Comparison of ENCODE assay signal across 8 cellular contexts in genomic region chr1:121008512-121009215, GRCh38.
DNase-seq lines count a peak whose midpoint lies in the region; ATAC-seq and TF ChIP-seq lines count a peak whose summit lies in the region.
"Not testable (repeated sequence)": the region's sequence is repeated elsewhere in the genome, so short reads cannot be mapped to it uniquely, and the experiment has no call there.

No MANE protein-coding gene starts in this region.

- H4K20me1 ChIP-seq in PC-9 (ENCODE audit: insufficient read depth); neural progenitor cell (ENCODE audit: low read depth): not testable (repeated sequence)

- H3K9me3 Mint-ChIP-seq in CD4-positive, alpha-beta memory T cell; activated CD8-positive, alpha-beta T cell treated with anti-CD3 and anti-CD28 coated beads, Interleukin-2, amount 10 ng/mL, durations not matched to agents 7 days and 5 days (ENCODE audit: insufficient read depth); activated naive CD4-positive, alpha-beta T cell treated with anti-CD3 and anti-CD28 coated beads, Interleukin-2, amount 50 U/mL, for 72 hours; dendritic cell treated with granulocyte-macrophage colony-stimulating factor and Interleukin-4, amounts not matched to agents 40 ng/mL and 50 ng/mL, for 4 days; neural progenitor cell; stimulated activated naive CD8-positive, alpha-beta T cell treated with anti-CD3 and anti-CD28 coated beads, Interleukin-15, amount 100 ng/mL, for 72 hours: not testable (repeated sequence)

- CTCF ChIA-PET in CD4-positive, alpha-beta memory T cell (lab: Charles Lee; ENCODE audit: partially characterized antibody); PC-9 (lab: Charles Lee); activated CD8-positive, alpha-beta T cell treated with anti-CD3 and anti-CD28 coated beads, Interleukin-2, amount 10 ng/mL, durations not matched to agents 7 days and 5 days (lab: Charles Lee): not testable (repeated sequence)

- not testable (repeated sequence) for H3K9me2 ChIP-seq in PC-9 (ENCODE audit: insufficient read depth)

- H3K27me3 Mint-ChIP-seq in CD4-positive, alpha-beta memory T cell, result not testable (repeated sequence)
- H3K27me3 Mint-ChIP-seq in activated CD8-positive, alpha-beta T cell treated with anti-CD3 and anti-CD28 coated beads, Interleukin-2, amount 10 ng/mL, durations not matched to agents 7 days and 5 days (ENCODE audit: low read depth), result peaks cover 12% of the 10 kb centered on the region
- peaks cover 30% of the 10 kb centered on the region for H3K27me3 Mint-ChIP-seq in dendritic cell treated with granulocyte-macrophage colony-stimulating factor and Interleukin-4, amounts not matched to agents 40 ng/mL and 50 ng/mL, for 4 days
- peaks cover 14% of the 10 kb centered on the region for H3K27me3 Mint-ChIP-seq in neural progenitor cell (ENCODE audit: insufficient read depth, low read depth)
- H3K27me3 Mint-ChIP-seq in stimulated activated naive CD8-positive, alpha-beta T cell treated with anti-CD3 and anti-CD28 coated beads, Interleukin-15, amount 100 ng/mL, for 72 hours, result peaks cover 17% of the 10 kb centered on the region

- not testable (repeated sequence) for H3K27me3 ChIP-seq in CD4-positive, alpha-beta memory T cell (ENCODE audit: insufficient read depth, low read length); PC-9 (ENCODE audit: insufficient read depth, low read depth); neural progenitor cell
- peaks cover 16% of the 10 kb centered on the region; the same call in 1 of the 2 replicates for H3K27me3 ChIP-seq in iPS DF 6.9 (ENCODE audit: control insufficient read depth, insufficient read depth, low read length)

- peak in 4 of 5 donors; percentile 13 to 29 (median 20) for DNase-seq in CD4-positive, alpha-beta memory T cell
- DNase-seq in PC-9, result peak in 1 of 2 experiments; percentile 18
- DNase-seq in activated CD8-positive, alpha-beta T cell treated with anti-CD3 and anti-CD28 coated beads, Interleukin-2, amount 10 ng/mL, durations not matched to agents 7 days and 5 days; iPS DF 6.9 (ENCODE audit: low read depth, low spot score); neural progenitor cell (ENCODE audit: low spot score): not testable (repeated sequence)
- DNase-seq in activated naive CD4-positive, alpha-beta T cell treated with anti-CD3 and anti-CD28 coated beads, Interleukin-2, amount 50 U/mL, for 72 hours (ENCODE audit: low spot score in 2 of 2), result peak in 1 of 2 donors; percentile 19
- DNase-seq in stimulated activated naive CD8-positive, alpha-beta T cell treated with anti-CD3 and anti-CD28 coated beads, Interleukin-15, amount 100 ng/mL, for 72 hours, result peak; percentile 23 to 42

- intact Hi-C loops in CD4-positive, alpha-beta memory T cell (cut with micrococcal nuclease); PC-9 (cut with micrococcal nuclease; ENCODE audit: unreplicated experiment); dendritic cell treated with granulocyte-macrophage colony-stimulating factor and Interleukin-4, amounts not matched to agents 40 ng/mL and 50 ng/mL, for 4 days (cut with micrococcal nuclease): not testable (repeated sequence)

- peak overlapping the region in 4 of 7 donors; percentile 35 to 76 (median 54) for H3K27ac Mint-ChIP-seq in CD4-positive, alpha-beta memory T cell
- H3K27ac Mint-ChIP-seq in activated CD8-positive, alpha-beta T cell treated with anti-CD3 and anti-CD28 coated beads, Interleukin-2, amount 10 ng/mL, durations not matched to agents 7 days and 5 days; dendritic cell treated with granulocyte-macrophage colony-stimulating factor and Interleukin-4, amounts not matched to agents 40 ng/mL and 50 ng/mL, for 4 days; neural progenitor cell: not testable (repeated sequence)
- peak overlapping the region in 1 of 2 donors; percentile 44 for H3K27ac Mint-ChIP-seq in activated naive CD4-positive, alpha-beta T cell treated with anti-CD3 and anti-CD28 coated beads, Interleukin-2, amount 50 U/mL, for 72 hours
- peak overlapping the region; percentile 64 to 65 for H3K27ac Mint-ChIP-seq in stimulated activated naive CD8-positive, alpha-beta T cell treated with anti-CD3 and anti-CD28 coated beads, Interleukin-15, amount 100 ng/mL, for 72 hours

- H3K36me3 ChIP-seq in CD4-positive, alpha-beta memory T cell (ENCODE audit: insufficient read depth, low read length); PC-9 (ENCODE audit: low read depth); iPS DF 6.9 (ENCODE audit: control insufficient read depth, insufficient read depth, low read length); neural progenitor cell: not testable (repeated sequence)

- H3K4me3 ChIP-seq in CD4-positive, alpha-beta memory T cell (ENCODE audit: low read length in 2 of 2); neural progenitor cell: not testable (repeated sequence)
- H3K4me3 ChIP-seq in PC-9 (peak overlapping the region; percentile 48; the same call in 1 of the 2 replicates), iPS DF 6.9 (ENCODE audit: low read length) (peak overlapping the region; percentile 42; the same call in 1 of the 2 replicates)

- H3K27ac ChIP-seq in CD4-positive, alpha-beta memory T cell (ENCODE audit: low read depth, low read length); PC-9; iPS DF 6.9 (ENCODE audit: low read length); neural progenitor cell: not testable (repeated sequence)

- TF ChIP-seq CTCF in PC-9 (conservative IDR thresholded peaks at IDR 0.05); neural progenitor cell (IDR thresholded peaks at IDR 0.05): not testable (repeated sequence)

- peak overlapping the region; percentile 54 for H3K4me2 ChIP-seq in PC-9
- not testable (repeated sequence) for H3K4me2 ChIP-seq in neural progenitor cell

- not testable (repeated sequence) for BruUV-seq in PC-9 (replicated peaks; lab: Mats Ljungman, UMichigan)

- peaks cover 2 to 14% (median 7%) of the 10 kb centered on the region in 4 donors for H3K4me1 Mint-ChIP-seq in CD4-positive, alpha-beta memory T cell
- peaks cover 18% of the 10 kb centered on the region for H3K4me1 Mint-ChIP-seq in activated CD8-positive, alpha-beta T cell treated with anti-CD3 and anti-CD28 coated beads, Interleukin-2, amount 10 ng/mL, durations not matched to agents 7 days and 5 days (ENCODE audit: low read depth)
- peaks cover 19% of the 10 kb centered on the region for H3K4me1 Mint-ChIP-seq in dendritic cell treated with granulocyte-macrophage colony-stimulating factor and Interleukin-4, amounts not matched to agents 40 ng/mL and 50 ng/mL, for 4 days (ENCODE audit: low read depth)
- not testable (repeated sequence) for H3K4me1 Mint-ChIP-seq in neural progenitor cell
- peaks cover 18% of the 10 kb centered on the region for H3K4me1 Mint-ChIP-seq in stimulated activated naive CD8-positive, alpha-beta T cell treated with anti-CD3 and anti-CD28 coated beads, Interleukin-15, amount 100 ng/mL, for 72 hours

- not testable (repeated sequence) for H3K36me3 Mint-ChIP-seq in CD4-positive, alpha-beta memory T cell; activated CD8-positive, alpha-beta T cell treated with anti-CD3 and anti-CD28 coated beads, Interleukin-2, amount 10 ng/mL, durations not matched to agents 7 days and 5 days (ENCODE audit: low read depth); activated naive CD4-positive, alpha-beta T cell treated with anti-CD3 and anti-CD28 coated beads, Interleukin-2, amount 50 U/mL, for 72 hours; dendritic cell treated with granulocyte-macrophage colony-stimulating factor and Interleukin-4, amounts not matched to agents 40 ng/mL and 50 ng/mL, for 4 days (ENCODE audit: low read depth); neural progenitor cell

- no CpG with 5 or more reads among the region's 46 CpGs for WGBS in iPS DF 6.9 (ENCODE audit: insufficient coverage, insufficient read length)

- H2AFZ ChIP-seq in PC-9; neural progenitor cell (replicated peaks): not testable (repeated sequence)

- peak overlapping the region; percentile 79 to 90 (median 88) for H3K4me3 Mint-ChIP-seq in CD4-positive, alpha-beta memory T cell
- peak overlapping the region; percentile 71 for H3K4me3 Mint-ChIP-seq in activated CD8-positive, alpha-beta T cell treated with anti-CD3 and anti-CD28 coated beads, Interleukin-2, amount 10 ng/mL, durations not matched to agents 7 days and 5 days
- H3K4me3 Mint-ChIP-seq in dendritic cell treated with granulocyte-macrophage colony-stimulating factor and Interleukin-4, amounts not matched to agents 40 ng/mL and 50 ng/mL, for 4 days, result peak overlapping the region; percentile 68
- H3K4me3 Mint-ChIP-seq in neural progenitor cell, result peak overlapping the region; percentile 80
- H3K4me3 Mint-ChIP-seq in stimulated activated naive CD8-positive, alpha-beta T cell treated with anti-CD3 and anti-CD28 coated beads, Interleukin-15, amount 100 ng/mL, for 72 hours, result peak overlapping the region; percentile 80 to 83

- POLR2A ChIA-PET in CD4-positive, alpha-beta memory T cell (lab: Charles Lee; ENCODE audit: partially characterized antibody); PC-9 (lab: Charles Lee; ENCODE audit: unreplicated experiment); activated CD8-positive, alpha-beta T cell treated with anti-CD3 and anti-CD28 coated beads, Interleukin-2, amount 10 ng/mL, durations not matched to agents 7 days and 5 days (lab: Charles Lee): not testable (repeated sequence)

- H3K4me1 ChIP-seq in CD4-positive, alpha-beta memory T cell (ENCODE audit: insufficient read depth, low read length); PC-9 (replicated peaks; ENCODE audit: insufficient read depth); iPS DF 6.9 (ENCODE audit: control insufficient read depth, insufficient read depth, low read length); neural progenitor cell: not testable (repeated sequence)

- peak; percentile 33 for ATAC-seq in activated CD8-positive, alpha-beta T cell treated with anti-CD3 and anti-CD28 coated beads, Interleukin-2, amount 10 ng/mL, durations not matched to agents 7 days and 5 days
- peak; percentile 31 to 37 for ATAC-seq in activated naive CD4-positive, alpha-beta T cell treated with anti-CD3 and anti-CD28 coated beads, Interleukin-2, amount 50 U/mL, for 72 hours
- peak; percentile 49 for ATAC-seq in stimulated activated naive CD8-positive, alpha-beta T cell treated with anti-CD3 and anti-CD28 coated beads, Interleukin-15, amount 100 ng/mL, for 72 hours

- H3K79me2 ChIP-seq in PC-9 (ENCODE audit: low read depth); neural progenitor cell (ENCODE audit: low read depth): not testable (repeated sequence)

- H3K9me3 ChIP-seq in CD4-positive, alpha-beta memory T cell (ENCODE audit: control insufficient read depth in 1 of 2, low read length in 2 of 2); PC-9 (ENCODE audit: insufficient read depth, low read depth); iPS DF 6.9 (ENCODE audit: control insufficient read depth, insufficient read depth, low read length); neural progenitor cell (ENCODE audit: low read depth): not testable (repeated sequence)

- not testable (repeated sequence) for H3F3A ChIP-seq in PC-9 (ENCODE audit: insufficient read depth, low read depth); neural progenitor cell (ENCODE audit: low read depth)

- not testable (repeated sequence) for H3K9ac ChIP-seq in neural progenitor cell
